Comparison of ENCODE assay signal across 26 cellular contexts in the genomic region with DNA sequence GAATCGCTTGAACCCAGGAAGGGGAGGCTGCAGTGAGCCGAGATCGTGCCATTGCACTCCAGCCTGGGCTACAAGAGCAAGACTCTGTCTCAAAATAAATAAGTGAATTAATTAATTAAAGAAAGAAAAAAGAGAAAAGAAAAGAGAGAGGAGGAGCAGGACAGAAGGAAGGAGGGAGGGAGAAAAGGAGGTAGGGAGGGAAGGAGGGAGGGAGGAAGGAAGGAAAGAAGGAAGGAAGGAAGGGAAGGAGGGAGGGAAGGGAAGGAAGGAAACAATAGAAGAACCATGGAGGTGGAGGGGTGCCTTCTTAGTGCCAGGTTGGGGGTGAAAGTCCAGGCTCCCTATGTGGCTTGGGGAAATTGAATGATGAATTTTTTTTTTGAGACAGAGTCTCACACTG.
"Had no signal": no experiment of that assay in that cellular context is flagged by ENCODE, and none has a peak within 500 bp of the region (broad histone marks: within the 10 kb centered on the region; RNA-seq: fewer than 3 reads in every experiment).

No MANE protein-coding gene starts in this region.

- H3K27ac ChIP-seq: left lung, ovary, right atrium auricular region, skin epidermis, spleen, suprapubic skin, thoracic aorta, tibial nerve, uterus had no signal

- H3K36me3 Mint-ChIP-seq: immature natural killer cell; mesothelial cell of epicardium; naive B cell; natural killer cell treated with Interleukin-12 subunit alpha and Interleukin-12 subunit beta and Interleukin-15 and Interleukin-18, amount 100 ng/mL, for 72 hours; stimulated activated effector memory CD8-positive, alpha-beta T cell treated with anti-CD3 and anti-CD28 coated beads, Interleukin-12 subunit alpha, Interleukin-12 subunit beta, amount 100 ng/mL, for 72 hours; type B pancreatic cell had no signal

- DNase-seq: hippocampal formation; immature natural killer cell; kidney; left colon; left lung; mesendoderm; naive B cell; ovary; spleen; stimulated activated CD4-positive, alpha-beta T cell treated with anti-CD3 and anti-CD28 coated beads, Interleukin-4, amount 100 ng/mL, for 24 hours; stimulated activated naive CD4-positive, alpha-beta T cell; uterus had no signal

- FAIRE-seq: islet of Langerhans, kidney had no signal

- H3K9me3 Mint-ChIP-seq: mesothelial cell of epicardium; naive B cell; natural killer cell treated with Interleukin-12 subunit alpha and Interleukin-12 subunit beta and Interleukin-15 and Interleukin-18, amount 100 ng/mL, for 72 hours; stimulated activated effector memory CD8-positive, alpha-beta T cell treated with anti-CD3 and anti-CD28 coated beads, Interleukin-12 subunit alpha, Interleukin-12 subunit beta, amount 100 ng/mL, for 72 hours; stimulated activated naive CD8-positive, alpha-beta T cell treated with anti-CD3 and anti-CD28 coated beads, Interleukin-15, Interleukin-2, amounts not matched to agents 100 ng/mL and 50 ng/mL, for 24 hours; type B pancreatic cell had no signal

- H3K27me3 Mint-ChIP-seq: progenitor cell of endocrine pancreas had no signal

- H3K27me3 ChIP-seq: ovary, right atrium auricular region, tibial nerve, uterus had no signal

- H3K4me3 ChIP-seq: left lung, lung, ovary, right atrium auricular region, skin epidermis, spleen, suprapubic skin, thoracic aorta, tibial nerve, uterus had no signal

- ATAC-seq: left lung; natural killer cell treated with Interleukin-12 subunit alpha and Interleukin-12 subunit beta and Interleukin-15 and Interleukin-18, amount 100 ng/mL, for 72 hours; sciatic nerve; stimulated activated effector memory CD8-positive, alpha-beta T cell treated with anti-CD3 and anti-CD28 coated beads, Interleukin-12 subunit alpha, Interleukin-12 subunit beta, amount 100 ng/mL, for 72 hours had no signal

- H3K36me3 ChIP-seq: left lung, ovary, right atrium auricular region, spleen, suprapubic skin, thoracic aorta, tibial nerve, uterus had no signal

- H3K27ac Mint-ChIP-seq: immature natural killer cell; mesothelial cell of epicardium; naive B cell; natural killer cell treated with Interleukin-12 subunit alpha and Interleukin-12 subunit beta and Interleukin-15 and Interleukin-18, amount 100 ng/mL, for 72 hours; stimulated activated effector memory CD8-positive, alpha-beta T cell treated with anti-CD3 and anti-CD28 coated beads, Interleukin-12 subunit alpha, Interleukin-12 subunit beta, amount 100 ng/mL, for 72 hours; stimulated activated naive CD8-positive, alpha-beta T cell treated with anti-CD3 and anti-CD28 coated beads, Interleukin-15, Interleukin-2, amounts not matched to agents 100 ng/mL and 50 ng/mL, for 24 hours had no signal

- H3K9me3 ChIP-seq: left lung, ovary, right atrium auricular region, spleen, suprapubic skin, thoracic aorta, tibial nerve, uterus had no signal

- H3K4me3 Mint-ChIP-seq: immature natural killer cell; mesothelial cell of epicardium; naive B cell; natural killer cell treated with Interleukin-12 subunit alpha and Interleukin-12 subunit beta and Interleukin-15 and Interleukin-18, amount 100 ng/mL, for 72 hours; stimulated activated effector memory CD8-positive, alpha-beta T cell treated with anti-CD3 and anti-CD28 coated beads, Interleukin-12 subunit alpha, Interleukin-12 subunit beta, amount 100 ng/mL, for 72 hours; stimulated activated naive CD8-positive, alpha-beta T cell treated with anti-CD3 and anti-CD28 coated beads, Interleukin-15, Interleukin-2, amounts not matched to agents 100 ng/mL and 50 ng/mL, for 24 hours; type B pancreatic cell had no signal
